Comparison of ENCODE assay signal across 32 cellular contexts in the genomic region with DNA sequence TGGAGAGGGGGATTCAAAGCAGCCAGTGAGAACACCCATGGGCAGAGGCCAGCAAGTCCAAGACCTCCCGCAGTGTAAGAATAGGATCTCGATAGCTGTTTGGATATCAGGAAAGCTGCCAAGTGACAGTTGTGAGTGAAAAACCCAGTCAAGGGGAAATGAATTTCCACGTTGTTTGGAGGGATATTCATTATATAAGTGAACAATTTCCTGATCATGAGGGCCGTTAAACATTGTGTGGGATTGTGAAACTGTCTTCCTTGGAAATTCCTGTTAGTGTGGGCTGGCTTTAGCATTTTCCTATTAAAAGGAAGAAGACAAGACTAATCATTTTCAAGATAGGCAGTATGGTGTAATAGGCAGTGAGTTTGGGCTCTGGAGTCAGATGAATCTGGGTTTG. TPM values are rescaled to one million over a fixed set of nuclear protein-coding genes. Genes with fewer than 3 reads are reported as not detected.
DNase-seq lines count a peak whose midpoint lies in the region; ATAC-seq and TF ChIP-seq lines count a peak whose summit lies in the region.
"Had no signal": no experiment of that assay in that cellular context is flagged by ENCODE, and none has a peak within 500 bp of the region (broad histone marks: within the 10 kb centered on the region; RNA-seq: fewer than 3 reads in every experiment).

No MANE protein-coding gene starts in this region.

- no peak overlapping the region for H3K4me2 ChIP-seq in trophoblast cell (ENCODE audit: low read length)

- no peak overlapping the region for H2AFZ ChIP-seq in trophoblast cell (ENCODE audit: insufficient read depth, low read length, poor library complexity)

- H2BK12ac ChIP-seq in trophoblast cell (ENCODE audit: low read length), result no peak overlapping the region

- H2BK5ac ChIP-seq in trophoblast cell (ENCODE audit: low read depth, low read length, poor library complexity), result no peak overlapping the region

- no peaks in the 10 kb centered on the region for H3K79me2 ChIP-seq in trophoblast cell (ENCODE audit: control insufficient read depth, insufficient read depth, low read length, poor library complexity)

- no peak overlapping the region for H3K4ac ChIP-seq in trophoblast cell (ENCODE audit: low read depth, low read length)

- no peaks in the 10 kb centered on the region for H3K36me3 ChIP-seq in trophoblast cell (ENCODE audit: control insufficient read depth in 1 of 2, insufficient read depth in 2 of 2, low read length in 2 of 2)
- H3K36me3 ChIP-seq: adrenal gland had no signal

- no peak overlapping the region for H3K18ac ChIP-seq in trophoblast cell (ENCODE audit: low read length)

- no peak overlapping the region for H2AK5ac ChIP-seq in trophoblast cell (ENCODE audit: low read length)

- no peaks in the 10 kb centered on the region for H3K27me3 ChIP-seq in trophoblast cell (ENCODE audit: insufficient read depth, low read length)
- H3K27me3 ChIP-seq: adrenal gland, body of pancreas had no signal

- H3K9ac ChIP-seq in trophoblast cell (ENCODE audit: low read length), result no peak overlapping the region

- peaks cover 15 to 18% of the 10 kb centered on the region in 2 experiments for H3K4me1 ChIP-seq in trophoblast cell (ENCODE audit: control insufficient read depth in 1 of 2, insufficient read depth in 2 of 2, low read length in 2 of 2)

- no peak overlapping the region for H3K14ac ChIP-seq in trophoblast cell (ENCODE audit: low read length)

- H3K9me3 ChIP-seq in trophoblast cell (ENCODE audit: insufficient read depth, low read depth, low read length), result no peaks in the 10 kb centered on the region
- H3K9me3 ChIP-seq: adrenal gland, body of pancreas, stomach, tibial nerve had no signal

- no peak overlapping the region for H2BK120ac ChIP-seq in trophoblast cell (ENCODE audit: insufficient read depth, low read length, poor library complexity)

- peak overlapping the region; percentile 48 for H4K91ac ChIP-seq in trophoblast cell (ENCODE audit: low read depth, low read length)

- no peak overlapping the region for H4K8ac ChIP-seq in trophoblast cell (ENCODE audit: low read depth, low read length)

- no peak for TF ChIP-seq CTCF in fibroblast of villous mesenchyme (IDR thresholded peaks at IDR 0.05; ENCODE audit: insufficient read depth, low read depth, low read length)

- no peak overlapping the region for H3K23ac ChIP-seq in trophoblast cell (ENCODE audit: low read length)

- peaks cover 5% of the 10 kb centered on the region for H3K79me1 ChIP-seq in trophoblast cell (ENCODE audit: low read length)

- H3K4me3 ChIP-seq in fibroblast of villous mesenchyme (ENCODE audit: low read depth, low read length) (no peak overlapping the region), trophoblast cell (ENCODE audit: low read depth, low read length) (no peak overlapping the region)
- H3K4me3 ChIP-seq: adrenal gland, body of pancreas, stomach, tibial nerve had no signal

- H3K27ac ChIP-seq in trophoblast cell (ENCODE audit: low read depth, low read length), result no peak overlapping the region
- H3K27ac ChIP-seq: adrenal gland, body of pancreas, C4-2B, stomach, tibial nerve had no signal

- ATAC-seq in GM21515 (IDR thresholded peaks at IDR 0.05; ENCODE audit: unreplicated experiment) (no peak), GM21717 (IDR thresholded peaks at IDR 0.05; ENCODE audit: unreplicated experiment) (no peak)
- ATAC-seq: body of pancreas, left ventricle myocardium superior, sciatic nerve had no signal

- H4K12ac ChIP-seq in trophoblast cell (ENCODE audit: low read depth, low read length), result no peak overlapping the region

- peak; percentile 6 for DNase-seq in COLO829 (ENCODE audit: low spot score)
- DNase-seq in NCI-H446 treated with DMSO at 0.1 percent for 48 hours (lab: John Stamatoyannopoulos, UW), result peak; percentile 2
- peak; percentile 57 for DNase-seq in fibroblast of villous mesenchyme (ENCODE audit: low read depth)
- DNase-seq in trophoblast cell, result peak in 1 of 2 donors; percentile 35
- DNase-seq in mucosa of gallbladder (ENCODE audit: low spot score), result no peak
- DNase-seq: activated CD4-positive, alpha-beta T cell treated with anti-CD3 and anti-CD28 coated beads, Interleukin-2, amount 50 U/mL, for 48 hours; activated CD8-positive, alpha-beta memory T cell treated with anti-CD3 and anti-CD28 coated beads, Interleukin-2, amount 50 U/mL, for 4 hours; activated naive CD4-positive, alpha-beta T cell treated with anti-CD3 and anti-CD28 coated beads for 36 hours; adrenal gland; body of pancreas; H9; KBM-7; left ventricle myocardium superior; naive B cell; NCI-H1105 treated with DMSO at 0.1 percent for 48 hours; NCI-H1930; NCI-H2227 treated with DMSO at 0.1 percent for 48 hours; NCI-H69; Right ventricle myocardium superior; stimulated activated CD4-positive, alpha-beta T cell treated with anti-CD3 and anti-CD28 coated beads, Interleukin-4, amount 100 ng/mL, for 1 hour; stomach; T-helper 2 cell had no signal

- WGBS in trophoblast cell (ENCODE audit: extremely low coverage, insufficient coverage, insufficient read length), result no CpG with 5 or more reads among the region's 4 CpGs

RNA-seq across cellular contexts. Expression of a gene that starts 15.0 kb away (rescaled TPM):
- total RNA-seq in fibroblast of villous mesenchyme (not detected in 2 replicates), mucosa of gallbladder (236 TPM)
- 0.04 TPM in 1 of 2 replicates, not detected in the other for polyA plus RNA-seq in trophoblast cell (2013)
- total RNA-seq: activated naive CD4-positive, alpha-beta T cell treated with anti-CD3 and anti-CD28 coated beads for 36 hours; fibroblast of lung; glomerular endothelial cell; H9; left ventricle myocardium superior; MCF 10A; mesothelial cell of epicardium; Right ventricle myocardium superior; sciatic nerve had no signal

RNA-seq across cellular contexts. Expression of a gene that starts 32.0 kb away (rescaled TPM):
- total RNA-seq in fibroblast of villous mesenchyme, result not detected in 2 replicates
- polyA plus RNA-seq in trophoblast cell (2013), result 0.04 and 0.07 TPM in 2 replicates
- total RNA-seq in mucosa of gallbladder, result not detected
- total RNA-seq: activated naive CD4-positive, alpha-beta T cell treated with anti-CD3 and anti-CD28 coated beads for 36 hours; body of pancreas; fibroblast of lung; glomerular endothelial cell; H9; left ventricle myocardium superior; MCF 10A; mesothelial cell of epicardium; progenitor cell of endocrine pancreas; Right ventricle myocardium superior; stomach; tibial nerve had no signal
- polyA plus RNA-seq: fibroblast of lung, stomach had no signal

Comparison
In these comparisons a context has a peak if more than half of its experiments do, and no peak if none do; other contexts are left out.
1. RNA of a gene that starts 15.0 kb away (total RNA-seq): 236 TPM in mucosa of gallbladder (single experiment); not detected in fibroblast of villous mesenchyme; every median in the first group is over 100 times any median in the second.